Comparison of ENCODE assay signal across 12 cellular contexts in the genomic region with DNA sequence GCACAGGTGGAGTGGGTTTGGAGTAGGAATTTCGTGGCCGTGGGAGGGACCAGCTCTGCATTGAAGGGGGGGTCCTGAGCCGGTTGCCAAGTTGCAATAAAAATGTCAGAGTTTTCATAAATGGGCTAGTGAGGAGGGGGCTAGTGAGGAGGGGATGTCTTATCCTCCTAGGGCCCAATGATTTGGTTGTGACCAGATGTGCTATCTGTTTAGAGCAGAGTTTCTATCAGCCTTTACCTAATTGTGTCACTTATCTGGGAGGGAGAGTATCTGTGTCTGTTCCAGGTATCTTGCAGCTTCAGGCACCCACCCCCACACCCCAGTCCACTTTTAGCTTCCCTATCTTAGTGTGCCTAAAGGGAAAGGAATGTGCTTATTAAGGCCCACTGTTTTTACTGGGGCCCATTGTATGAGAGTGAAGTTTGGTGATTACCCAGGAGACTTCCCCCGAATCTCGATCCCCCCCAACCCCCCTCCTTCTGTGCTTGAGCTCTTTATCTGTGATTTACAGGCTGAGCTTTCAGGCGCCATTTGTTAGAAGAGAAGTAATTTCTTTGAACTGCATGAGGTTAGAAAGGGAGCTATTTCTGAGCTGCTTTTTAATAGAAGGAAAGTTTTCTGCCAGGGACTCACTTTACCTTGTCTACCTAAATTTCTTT.
DNase-seq lines count a peak whose midpoint lies in the region; ATAC-seq and TF ChIP-seq lines count a peak whose summit lies in the region.
"Had no signal": no experiment of that assay in that cellular context is flagged by ENCODE, and none has a peak within 500 bp of the region (broad histone marks: within the 10 kb centered on the region; RNA-seq: fewer than 3 reads in every experiment).

No MANE protein-coding gene starts in this region.

- H3K27ac ChIP-seq in brain microvascular endothelial cell: no peak overlapping the region
- peak overlapping the region; percentile 57 for H3K27ac ChIP-seq in neutrophil
- H3K27ac ChIP-seq: lower lobe of right lung had no signal

- H3K9me3 Mint-ChIP-seq in T-helper 1 cell treated with Interleukin-12 subunit alpha and Interleukin-12 subunit beta and Interleukin-4 antibody, amounts not matched to agents 30 μg/mL and 1 μg/mL, for 36 hours: peaks cover 25% of the 10 kb centered on the region

- no peak for TF ChIP-seq CTCF in brain microvascular endothelial cell (IDR thresholded peaks at IDR 0.05; ENCODE audit: low read depth, low read length, missing control alignments)
- no peak for TF ChIP-seq CTCF in neutrophil (IDR thresholded peaks at IDR 0.05)

- H3K36me3 ChIP-seq in brain microvascular endothelial cell (replicated peaks): no peaks in the 10 kb centered on the region
- no peaks in the 10 kb centered on the region for H3K36me3 ChIP-seq in neutrophil
- H3K36me3 ChIP-seq: lower lobe of right lung had no signal

- no peak overlapping the region for H3K4me3 ChIP-seq in brain microvascular endothelial cell (ENCODE audit: low read depth, low read length)
- no peak overlapping the region for H3K4me3 ChIP-seq in neutrophil (ENCODE audit: low read depth in 1 of 2, low read length in 1 of 2)
- H3K4me3 ChIP-seq: lower lobe of right lung had no signal

- H3K27me3 ChIP-seq in brain microvascular endothelial cell (replicated peaks) (no peaks in the 10 kb centered on the region), neutrophil (no peaks in the 10 kb centered on the region)

- no peaks in the 10 kb centered on the region for H3K27me3 Mint-ChIP-seq in T-helper 1 cell treated with Interleukin-12 subunit alpha and Interleukin-12 subunit beta and Interleukin-4 antibody, amounts not matched to agents 30 μg/mL and 1 μg/mL, for 36 hours (ENCODE audit: low read depth)

- H3K4me1 ChIP-seq in neutrophil (ENCODE audit: control insufficient read depth in 1 of 2, insufficient read depth in 1 of 2, low read depth in 1 of 2, low read length in 1 of 2): peaks cover 45 to 52% of the 10 kb centered on the region in 2 experiments

- DNase-seq in T-helper 1 cell (no peak), NCI-H226 (peak; percentile 93), brain microvascular endothelial cell (peak; percentile 35), HuH-7.5 (ENCODE audit: low spot score) (no peak)
- DNase-seq in stimulated activated CD4-positive, alpha-beta T cell treated with anti-CD3 and anti-CD28 coated beads, Interleukin-2, amount 100 ng/mL, for 48 hours: no peak
- DNase-seq: foreskin fibroblast, H7, lower lobe of right lung, SK-N-SH had no signal

- peaks cover 78% of the 10 kb centered on the region for H3K4me1 Mint-ChIP-seq in T-helper 1 cell treated with Interleukin-12 subunit alpha and Interleukin-12 subunit beta and Interleukin-4 antibody, amounts not matched to agents 30 μg/mL and 1 μg/mL, for 36 hours (ENCODE audit: low read depth)

- peak overlapping the region; percentile 48 for H3K4me3 Mint-ChIP-seq in T-helper 1 cell treated with Interleukin-12 subunit alpha and Interleukin-12 subunit beta and Interleukin-4 antibody, amounts not matched to agents 30 μg/mL and 1 μg/mL, for 36 hours

- no peaks in the 10 kb centered on the region for H3K9me3 ChIP-seq in neutrophil
- H3K9me3 ChIP-seq: lower lobe of right lung, SK-N-SH had no signal

- H3K27ac Mint-ChIP-seq in T-helper 1 cell treated with Interleukin-12 subunit alpha and Interleukin-12 subunit beta and Interleukin-4 antibody, amounts not matched to agents 30 μg/mL and 1 μg/mL, for 36 hours: peak overlapping the region; percentile 97

- H3K36me3 Mint-ChIP-seq in T-helper 1 cell treated with Interleukin-12 subunit alpha and Interleukin-12 subunit beta and Interleukin-4 antibody, amounts not matched to agents 30 μg/mL and 1 μg/mL, for 36 hours (ENCODE audit: low read depth): peaks cover 38% of the 10 kb centered on the region

- in situ Hi-C loops in brain microvascular endothelial cell (cut with HindIII; ENCODE audit: low pct_ligation_motif_present, low sequenced_read_pairs): no loop called here

- no peak for ATAC-seq in GM21381 (IDR thresholded peaks at IDR 0.05; ENCODE audit: unreplicated experiment)

Comparison
In these comparisons a context has a peak if more than half of its experiments do, and no peak if none do; other contexts are left out.
1. DNase-seq: peak in NCI-H226 (single experiment) and brain microvascular endothelial cell (single experiment); none in T-helper 1 cell (0 of 5), stimulated activated CD4-positive, alpha-beta T cell treated with anti-CD3 and anti-CD28 coated beads, Interleukin-2, amount 100 ng/mL, for 48 hours (0 of 2) and HuH-7.5 (single experiment).